ENCODE assay signal across 5 cellular contexts in the genomic region with DNA sequence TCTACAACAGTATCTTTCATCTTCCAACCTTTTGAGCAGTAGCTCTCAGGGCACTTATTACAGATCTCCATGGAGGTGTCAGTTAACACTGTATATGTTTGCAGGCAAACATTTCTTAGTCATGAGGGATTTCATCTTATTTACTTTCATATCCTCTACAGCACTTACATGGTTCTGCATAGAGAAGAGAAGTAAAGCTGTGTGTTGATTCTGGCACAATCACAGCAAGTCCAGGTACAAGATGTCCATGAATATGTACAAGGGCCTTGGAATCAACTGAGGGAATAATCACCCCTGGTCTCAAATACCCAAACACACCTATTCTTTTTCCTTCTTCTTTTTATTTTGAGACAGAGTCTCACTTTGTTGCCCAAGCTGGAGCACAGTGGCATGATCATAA.
"Had no signal": no experiment of that assay in that cellular context is flagged by ENCODE, and none has a peak within 500 bp of the region (broad histone marks: within the 10 kb centered on the region; RNA-seq: fewer than 3 reads in every experiment).

No MANE protein-coding gene starts in this region.

- H3K4me1 Mint-ChIP-seq: GM23338, H9 had no signal

- DNase-seq: H9, HCEC 1CT, IMR-90 had no signal

- ATAC-seq: GM23338, K562 had no signal

- H3K4me3 ChIP-seq: GM23338, K562 had no signal

- H3K27ac Mint-ChIP-seq: GM23338 had no signal

- H3K4me3 Mint-ChIP-seq: GM23338, H9 had no signal
